ENCODE assay signal across 25 cellular contexts in the genomic region with DNA sequence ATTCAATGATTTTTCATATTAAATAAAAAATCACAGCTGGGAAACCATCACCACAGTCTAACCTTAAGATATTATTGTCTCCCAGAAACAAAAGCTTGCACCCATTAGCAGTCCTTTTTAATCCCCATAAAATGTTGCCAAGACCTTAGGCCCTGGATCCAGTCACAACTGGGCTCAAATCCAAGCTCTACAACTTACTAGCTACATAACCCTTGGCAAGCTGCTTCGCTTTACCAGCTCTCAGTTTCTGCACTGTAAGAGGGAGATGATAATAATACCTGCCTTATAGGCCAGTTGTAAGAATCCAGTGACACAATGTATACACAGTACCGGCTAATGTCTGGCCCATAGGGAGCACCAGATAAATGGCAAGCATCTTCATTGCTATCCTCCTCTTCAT.
DNase-seq lines count a peak whose midpoint lies in the region; ATAC-seq, FAIRE-seq and TF ChIP-seq lines count a peak whose summit lies in the region.
"Had no signal": no experiment of that assay in that cellular context is flagged by ENCODE, and none has a peak within 500 bp of the region (broad histone marks: within the 10 kb centered on the region; RNA-seq: fewer than 3 reads in every experiment).

No MANE protein-coding gene starts in this region.

- H4K20me1 ChIP-seq in astrocyte (ENCODE audit: insufficient read depth, low read length), result no peaks in the 10 kb centered on the region

- FAIRE-seq in astrocyte (lab: Jason Lieb, UNC), result no peak
- FAIRE-seq: GM19239, islet of Langerhans had no signal

- H3K4me1 Mint-ChIP-seq in astrocyte (ENCODE audit: low read depth, unreplicated experiment), result no peaks in the 10 kb centered on the region
- H3K4me1 Mint-ChIP-seq: activated naive CD8-positive, alpha-beta T cell treated with anti-CD3 and anti-CD28 coated beads, Interleukin-2, amount 50 U/mL, for 24 hours; nephron progenitor cell; stimulated activated memory B cell treated with anti-CD40 and anti-IgM and Interleukin-4, amounts not matched to agents 10 μg/mL and 1 μg/mL and 100 μg/mL, for 72 hours had no signal

- DNase-seq in A673 (ENCODE audit: low spot score) (peak; percentile 48), LHCN-M2 (ENCODE audit: low read depth) (peak; percentile 21), astrocyte (ENCODE audit: low read depth) (peak; percentile 67), left lobe of liver (ENCODE audit: low spot score) (no peak), upper lobe of right lung (no peak), OCI-M1 (lab: John Stamatoyannopoulos, UW) (no peak), islet precursor cell (no peak)
- DNase-seq: activated CD8-positive, alpha-beta memory T cell treated with anti-CD3 and anti-CD28 coated beads for 24 hours; activated naive CD8-positive, alpha-beta T cell treated with anti-CD3 and anti-CD28 coated beads, Interleukin-2, amount 50 U/mL, for 24 hours; CD4-positive, alpha-beta T cell; DND-41; mesendoderm; NCI-H1048; NCI-H748 treated with DMSO at 0.1 percent for 48 hours; nephron progenitor cell; tibial artery had no signal

- TF ChIP-seq CTCF in A673 (conservative IDR thresholded peaks at IDR 0.05; ENCODE audit: low read depth, low read length) (no peak), astrocyte (IDR thresholded peaks at IDR 0.05; ENCODE audit: insufficient read depth, low read depth, low read length) (no peak), upper lobe of right lung (IDR thresholded peaks at IDR 0.05) (no peak)

- H3K4me3 ChIP-seq in A673 (ENCODE audit: low read depth, low read length, poor library complexity, severe bottlenecking) (no peak overlapping the region), astrocyte (ENCODE audit: insufficient read depth, low read depth, low read length) (no peak overlapping the region), upper lobe of right lung (no peak overlapping the region)
- H3K4me3 ChIP-seq: cardiac muscle cell, HAP-1, heart right ventricle, tibial artery had no signal

- no peak overlapping the region for H3K27ac Mint-ChIP-seq in astrocyte (ENCODE audit: unreplicated experiment)
- H3K27ac Mint-ChIP-seq: activated naive CD8-positive, alpha-beta T cell treated with anti-CD3 and anti-CD28 coated beads, Interleukin-2, amount 50 U/mL, for 24 hours; activated T-helper 1 cell treated with anti-CD3 and anti-CD28 coated beads, Interleukin-12 subunit alpha, Interleukin-12 subunit beta, Interleukin-2, Interleukin-4 antibody, amounts not matched to agents 30 ng/mL and 10 ng/mL and 1 ng/mL, durations not matched to agents 14 hours and 24 hours and 36 hours; CD4-positive, alpha-beta T cell; nephron progenitor cell; stimulated activated memory B cell treated with anti-CD40 and anti-IgM and Interleukin-4, amounts not matched to agents 10 μg/mL and 1 μg/mL and 100 μg/mL, for 72 hours; T-helper 2 cell treated with Interferon-gamma antibody and Interleukin-4, amounts not matched to agents 5 μg/mL and 100 μg/mL, for 36 hours had no signal

- no peaks in the 10 kb centered on the region for H3K36me3 Mint-ChIP-seq in astrocyte (ENCODE audit: low read depth, unreplicated experiment)
- H3K36me3 Mint-ChIP-seq: stimulated activated memory B cell treated with anti-CD40 and anti-IgM and Interleukin-4, amounts not matched to agents 10 μg/mL and 1 μg/mL and 100 μg/mL, for 72 hours had no signal

- H3K36me3 ChIP-seq in A673 (ENCODE audit: insufficient read depth, low read length, poor library complexity, severe bottlenecking), result no peaks in the 10 kb centered on the region
- no peaks in the 10 kb centered on the region for H3K36me3 ChIP-seq in astrocyte (ENCODE audit: insufficient read depth, low read length)
- no peaks in the 10 kb centered on the region for H3K36me3 ChIP-seq in upper lobe of right lung
- H3K36me3 ChIP-seq: cardiac muscle cell, HAP-1, heart right ventricle, tibial artery had no signal

- no peaks in the 10 kb centered on the region for H3K79me2 ChIP-seq in astrocyte (ENCODE audit: insufficient read depth, low read length)

- H3K9me3 ChIP-seq in A673 (ENCODE audit: low read depth, low read length, poor library complexity, severe bottlenecking) (no peaks in the 10 kb centered on the region), astrocyte (ENCODE audit: insufficient read depth, low read depth, low read length) (no peaks in the 10 kb centered on the region), upper lobe of right lung (no peaks in the 10 kb centered on the region)
- H3K9me3 ChIP-seq: HAP-1, heart right ventricle, tibial artery had no signal

- H3K27ac ChIP-seq in A673 (ENCODE audit: low read depth, low read length, poor library complexity, severe bottlenecking) (no peak overlapping the region), astrocyte (ENCODE audit: low read depth, low read length) (peak overlapping the region; percentile 12), upper lobe of right lung (no peak overlapping the region)
- H3K27ac ChIP-seq: cardiac muscle cell, heart right ventricle, tibial artery had no signal

- H3K9ac ChIP-seq in astrocyte (ENCODE audit: low read length), result no peak overlapping the region

- H2AFZ ChIP-seq in astrocyte (ENCODE audit: low read depth, low read length), result no peak overlapping the region

- H3K27me3 Mint-ChIP-seq in astrocyte (ENCODE audit: low read depth, unreplicated experiment), result no peaks in the 10 kb centered on the region
- H3K27me3 Mint-ChIP-seq: activated naive CD8-positive, alpha-beta T cell treated with anti-CD3 and anti-CD28 coated beads, Interleukin-2, amount 50 U/mL, for 24 hours; CD4-positive, alpha-beta T cell; stimulated activated memory B cell treated with anti-CD40 and anti-IgM and Interleukin-4, amounts not matched to agents 10 μg/mL and 1 μg/mL and 100 μg/mL, for 72 hours had no signal

- BruUV-seq in A673 (replicated peaks; lab: Mats Ljungman, UMichigan), result no TSS peak

- no peaks in the 10 kb centered on the region for H3K9me3 Mint-ChIP-seq in astrocyte (ENCODE audit: unreplicated experiment)
- H3K9me3 Mint-ChIP-seq: activated naive CD8-positive, alpha-beta T cell treated with anti-CD3 and anti-CD28 coated beads, Interleukin-2, amount 50 U/mL, for 24 hours; activated T-helper 1 cell treated with anti-CD3 and anti-CD28 coated beads, Interleukin-12 subunit alpha, Interleukin-12 subunit beta, Interleukin-2, Interleukin-4 antibody, amounts not matched to agents 30 ng/mL and 10 ng/mL and 1 ng/mL, durations not matched to agents 14 hours and 24 hours and 36 hours; CD4-positive, alpha-beta T cell; stimulated activated memory B cell treated with anti-CD40 and anti-IgM and Interleukin-4, amounts not matched to agents 10 μg/mL and 1 μg/mL and 100 μg/mL, for 72 hours; T-helper 2 cell treated with Interferon-gamma antibody and Interleukin-4, amounts not matched to agents 5 μg/mL and 100 μg/mL, for 36 hours had no signal

- H3K27me3 ChIP-seq in A673 (replicated peaks; ENCODE audit: insufficient read depth, low read depth, low read length, poor library complexity) (no peaks in the 10 kb centered on the region), astrocyte (ENCODE audit: insufficient read depth, low read length) (no peaks in the 10 kb centered on the region), upper lobe of right lung (no peaks in the 10 kb centered on the region)
- H3K27me3 ChIP-seq: cardiac muscle cell, tibial artery had no signal

- peak; percentile 30 for ATAC-seq in left lobe of liver
- ATAC-seq in GM19455 (IDR thresholded peaks at IDR 0.05; ENCODE audit: unreplicated experiment), result no peak
- no peak for ATAC-seq in upper lobe of right lung
- ATAC-seq: activated naive CD8-positive, alpha-beta T cell treated with anti-CD3 and anti-CD28 coated beads, Interleukin-2, amount 50 U/mL, for 24 hours; stimulated activated memory B cell treated with anti-CD40 and anti-IgM and Interleukin-4, amounts not matched to agents 10 μg/mL and 1 μg/mL and 100 μg/mL, for 72 hours had no signal

- POLR2A ChIA-PET in A673 (lab: Charles Lee; ENCODE audit: low non-redundant PET), result no interaction called here

- H3K4me3 Mint-ChIP-seq in astrocyte (ENCODE audit: unreplicated experiment), result no peak overlapping the region
- H3K4me3 Mint-ChIP-seq: activated naive CD8-positive, alpha-beta T cell treated with anti-CD3 and anti-CD28 coated beads, Interleukin-2, amount 50 U/mL, for 24 hours; activated T-helper 1 cell treated with anti-CD3 and anti-CD28 coated beads, Interleukin-12 subunit alpha, Interleukin-12 subunit beta, Interleukin-2, Interleukin-4 antibody, amounts not matched to agents 30 ng/mL and 10 ng/mL and 1 ng/mL, durations not matched to agents 14 hours and 24 hours and 36 hours; CD4-positive, alpha-beta T cell; nephron progenitor cell; stimulated activated memory B cell treated with anti-CD40 and anti-IgM and Interleukin-4, amounts not matched to agents 10 μg/mL and 1 μg/mL and 100 μg/mL, for 72 hours; T-helper 2 cell treated with Interferon-gamma antibody and Interleukin-4, amounts not matched to agents 5 μg/mL and 100 μg/mL, for 36 hours had no signal

- CTCF ChIA-PET in A673 (lab: Charles Lee), result no interaction called here

- peaks cover 16% of the 10 kb centered on the region for H3K4me1 ChIP-seq in A673 (ENCODE audit: insufficient read depth, low read length, poor library complexity, severe bottlenecking)
- H3K4me1 ChIP-seq in astrocyte (ENCODE audit: insufficient read depth, low read length), result peaks cover 11% of the 10 kb centered on the region
- no peaks in the 10 kb centered on the region for H3K4me1 ChIP-seq in upper lobe of right lung
- H3K4me1 ChIP-seq: HAP-1, tibial artery had no signal

- H3K4me2 ChIP-seq in astrocyte (ENCODE audit: low read length), result no peak overlapping the region

- intact Hi-C loops in A673 (cut with micrococcal nuclease; ENCODE audit: unreplicated experiment) (no loop called here), upper lobe of right lung (cut with DNase I) (no loop called here)

Comparison
In these comparisons a context has a peak if more than half of its experiments do, and no peak if none do; other contexts are left out.
1. DNase-seq: peak in A673 (single experiment), LHCN-M2 (single experiment) and astrocyte (single experiment); none in left lobe of liver (single experiment), upper lobe of right lung (single experiment), OCI-M1 (single experiment) and islet precursor cell (single experiment).